Comparison of ENCODE assay signal across 29 cellular contexts in the genomic region with DNA sequence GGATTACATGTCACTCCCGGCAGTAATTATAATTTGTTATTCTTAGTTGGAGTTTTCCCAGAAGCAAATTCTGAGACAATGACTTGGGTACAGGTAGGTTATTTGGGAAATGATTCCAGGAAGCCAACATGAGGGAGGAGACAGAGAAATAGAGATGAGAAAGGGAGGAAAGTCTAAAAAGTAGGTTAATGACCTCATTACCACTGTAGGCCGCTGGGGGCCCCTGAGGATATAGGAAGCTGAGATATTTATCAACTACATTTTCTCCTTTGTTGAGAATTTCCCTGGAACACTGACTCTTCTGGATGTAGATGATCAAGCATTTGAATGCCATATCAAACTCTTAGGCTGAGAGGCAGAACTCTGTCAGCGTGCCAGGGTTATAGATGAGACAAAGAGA.
"Had no signal": no experiment of that assay in that cellular context is flagged by ENCODE, and none has a peak within 500 bp of the region (broad histone marks: within the 10 kb centered on the region; RNA-seq: fewer than 3 reads in every experiment).

No MANE protein-coding gene starts in this region.

- H3K4me1 ChIP-seq: ascending aorta, breast epithelium had no signal

- H3K9me3 Mint-ChIP-seq: activated CD4-positive, alpha-beta memory T cell treated with anti-CD3 and anti-CD28 coated beads, Interleukin-2, amount 10 ng/mL, durations not matched to agents 7 days and 5 days; activated naive CD4-positive, alpha-beta T cell treated with anti-CD3 and anti-CD28 coated beads, Interleukin-2, amount 10 ng/mL, durations not matched to agents 7 days and 5 days; activated naive CD4-positive, alpha-beta T cell treated with anti-CD3 and anti-CD28 coated beads, Interleukin-2, amount 50 U/mL, for 72 hours; central memory CD8-positive, alpha-beta T cell; T-helper 2 cell treated with Interferon-gamma antibody and Interleukin-4, amounts not matched to agents 5 μg/mL and 100 μg/mL, for 36 hours had no signal

- DNase-seq: activated B cell treated with CpG ODN at 0.5 μM for 24 hours; activated CD4-positive, alpha-beta memory T cell treated with anti-CD3 and anti-CD28 coated beads, Interleukin-2, amount 10 ng/mL, durations not matched to agents 7 days and 5 days; activated CD4-positive, alpha-beta T cell treated with anti-CD3 and anti-CD28 coated beads, Interleukin-2, amount 10 ng/mL, durations not matched to agents 24 days and 14 days; activated CD4-positive, alpha-beta T cell treated with anti-CD3 and anti-CD28 coated beads, Interleukin-2, amount 50 U/mL, for 4 hours; activated CD8-positive, alpha-beta memory T cell treated with anti-CD3 and anti-CD28 coated beads, Interleukin-2, amount 50 U/mL, for 48 hours; activated gamma-delta T cell; activated naive CD4-positive, alpha-beta T cell; activated naive CD4-positive, alpha-beta T cell treated with anti-CD3 and anti-CD28 coated beads, Interleukin-2, amount 10 ng/mL, durations not matched to agents 7 days and 5 days; activated naive CD8-positive, alpha-beta T cell treated with anti-CD3 and anti-CD28 coated beads, Interleukin-2, amount 10 ng/mL, durations not matched to agents 7 days and 5 days; activated T-cell treated with anti-CD3 and anti-CD28 coated beads for 4 hours; activated T-cell treated with anti-CD3 and anti-CD28 coated beads, Interleukin-2, amount 50 U/mL, for 24 hours; activated T-cell treated with anti-CD3 and anti-CD28 coated beads, Interleukin-2, amount 50 U/mL, for 72 hours; dorsolateral prefrontal cortex; effector memory CD4-positive, alpha-beta T cell; endodermal cell; foreskin fibroblast; head of caudate nucleus; T-helper 17 cell; T1000; WERI-Rb-1 had no signal

- H3K4me1 Mint-ChIP-seq: activated B cell treated with CpG ODN at 0.5 μM for 24 hours; activated CD4-positive, alpha-beta memory T cell treated with anti-CD3 and anti-CD28 coated beads, Interleukin-2, amount 10 ng/mL, durations not matched to agents 7 days and 5 days; activated CD4-positive, alpha-beta T cell treated with anti-CD3 and anti-CD28 coated beads, Interleukin-2, amount 10 ng/mL, durations not matched to agents 24 days and 14 days; activated naive CD4-positive, alpha-beta T cell treated with anti-CD3 and anti-CD28 coated beads, Interleukin-2, amount 10 ng/mL, durations not matched to agents 7 days and 5 days; activated naive CD8-positive, alpha-beta T cell treated with anti-CD3 and anti-CD28 coated beads, Interleukin-2, amount 10 ng/mL, durations not matched to agents 7 days and 5 days; central memory CD8-positive, alpha-beta T cell; T-helper 17 cell had no signal

- H3K27me3 ChIP-seq: ascending aorta, breast epithelium had no signal

- H3K4me3 Mint-ChIP-seq: activated B cell treated with CpG ODN at 0.5 μM for 24 hours; activated CD4-positive, alpha-beta memory T cell treated with anti-CD3 and anti-CD28 coated beads, Interleukin-2, amount 10 ng/mL, durations not matched to agents 7 days and 5 days; activated CD4-positive, alpha-beta T cell treated with anti-CD3 and anti-CD28 coated beads, Interleukin-2, amount 10 ng/mL, durations not matched to agents 24 days and 14 days; activated naive CD4-positive, alpha-beta T cell treated with anti-CD3 and anti-CD28 coated beads, Interleukin-2, amount 10 ng/mL, durations not matched to agents 7 days and 5 days; activated naive CD8-positive, alpha-beta T cell treated with anti-CD3 and anti-CD28 coated beads, Interleukin-2, amount 10 ng/mL, durations not matched to agents 7 days and 5 days; activated T-cell treated with anti-CD3 and anti-CD28 coated beads, Interleukin-2, amount 50 U/mL, for 24 hours; activated T-cell treated with anti-CD3 and anti-CD28 coated beads, Interleukin-2, amount 50 U/mL, for 72 hours; brain; central memory CD8-positive, alpha-beta T cell; dendritic cell treated with granulocyte-macrophage colony-stimulating factor and Interleukin-4, amounts not matched to agents 40 ng/mL and 50 ng/mL, for 4 days; endodermal cell; T-helper 17 cell; T-helper 2 cell treated with Interferon-gamma antibody and Interleukin-4, amounts not matched to agents 5 μg/mL and 100 μg/mL, for 36 hours had no signal

- H3K9me3 ChIP-seq: ascending aorta had no signal

- H3K27ac ChIP-seq: ascending aorta, breast epithelium, cardiac muscle cell, coronary artery, dorsolateral prefrontal cortex, WERI-Rb-1 had no signal

- H3K27ac Mint-ChIP-seq: activated B cell treated with CpG ODN at 0.5 μM for 24 hours; activated CD4-positive, alpha-beta memory T cell treated with anti-CD3 and anti-CD28 coated beads, Interleukin-2, amount 10 ng/mL, durations not matched to agents 7 days and 5 days; activated CD4-positive, alpha-beta T cell treated with anti-CD3 and anti-CD28 coated beads, Interleukin-2, amount 10 ng/mL, durations not matched to agents 24 days and 14 days; activated naive CD4-positive, alpha-beta T cell treated with anti-CD3 and anti-CD28 coated beads, Interleukin-2, amount 10 ng/mL, durations not matched to agents 7 days and 5 days; activated naive CD4-positive, alpha-beta T cell treated with anti-CD3 and anti-CD28 coated beads, Interleukin-2, amount 50 U/mL, for 72 hours; activated naive CD8-positive, alpha-beta T cell treated with anti-CD3 and anti-CD28 coated beads, Interleukin-2, amount 10 ng/mL, durations not matched to agents 7 days and 5 days; activated T-cell treated with anti-CD3 and anti-CD28 coated beads, Interleukin-2, amount 50 U/mL, for 24 hours; activated T-cell treated with anti-CD3 and anti-CD28 coated beads, Interleukin-2, amount 50 U/mL, for 72 hours; brain; dendritic cell treated with granulocyte-macrophage colony-stimulating factor and Interleukin-4, amounts not matched to agents 40 ng/mL and 50 ng/mL, for 4 days; endodermal cell; T-helper 17 cell; T-helper 2 cell treated with Interferon-gamma antibody and Interleukin-4, amounts not matched to agents 5 μg/mL and 100 μg/mL, for 36 hours had no signal

- H3K27me3 Mint-ChIP-seq: activated B cell treated with CpG ODN at 0.5 μM for 24 hours; dendritic cell treated with granulocyte-macrophage colony-stimulating factor and Interleukin-4, amounts not matched to agents 40 ng/mL and 50 ng/mL, for 4 days had no signal

- H3K36me3 Mint-ChIP-seq: activated naive CD4-positive, alpha-beta T cell treated with anti-CD3 and anti-CD28 coated beads, Interleukin-2, amount 10 ng/mL, durations not matched to agents 7 days and 5 days; activated naive CD4-positive, alpha-beta T cell treated with anti-CD3 and anti-CD28 coated beads, Interleukin-2, amount 50 U/mL, for 72 hours; activated naive CD8-positive, alpha-beta T cell treated with anti-CD3 and anti-CD28 coated beads, Interleukin-2, amount 10 ng/mL, durations not matched to agents 7 days and 5 days; brain had no signal

- H3K4me3 ChIP-seq: ascending aorta, breast epithelium, cardiac muscle cell, coronary artery, dorsolateral prefrontal cortex had no signal

- H3K36me3 ChIP-seq: ascending aorta, breast epithelium, cardiac muscle cell, WERI-Rb-1 had no signal
